ENCODE assay signal across 8 cellular contexts in the genomic region with DNA sequence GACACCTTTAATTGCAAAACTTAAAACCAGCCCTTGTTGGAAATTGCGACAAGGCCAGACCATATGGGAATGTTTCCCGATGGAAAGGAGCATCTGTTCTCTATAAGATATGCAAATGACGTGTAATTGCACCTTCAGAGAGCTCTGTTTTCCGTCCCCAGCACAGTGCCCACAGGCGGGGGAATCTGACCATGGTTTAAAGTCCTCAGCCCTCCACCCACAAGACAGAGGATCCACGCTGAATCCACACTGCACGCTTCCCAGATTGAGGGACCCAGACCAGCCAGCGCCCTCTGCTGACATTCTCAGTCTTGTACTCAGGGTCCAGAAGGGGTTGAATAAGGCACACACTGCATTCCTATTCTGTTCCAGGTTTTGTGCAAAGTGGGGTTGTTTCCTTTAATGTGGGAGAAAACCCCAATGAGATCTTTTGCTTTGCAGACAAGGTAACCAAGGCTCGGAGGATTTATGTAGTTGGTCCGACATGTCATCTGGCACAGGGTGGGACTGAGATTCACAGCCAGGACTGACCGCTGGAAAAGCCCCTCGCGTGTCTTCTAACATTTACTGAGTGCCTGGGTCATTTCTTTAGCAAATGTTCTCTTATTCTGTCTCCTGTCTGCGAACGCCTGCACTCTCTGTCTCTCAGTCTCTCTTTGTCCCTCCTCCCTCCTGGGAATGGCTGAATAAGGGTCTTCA.
A peak's percentile ranks its signal among the peaks of the same experiment; 100 is the strongest.
DNase-seq lines count a peak whose midpoint lies in the region.

No MANE protein-coding gene starts in this region.

- no peaks in the 10 kb centered on the region for H3K9me3 Mint-ChIP-seq in activated naive CD4-positive, alpha-beta T cell treated with anti-CD3 and anti-CD28 coated beads, Interleukin-2, amount 10 ng/mL, durations not matched to agents 7 days and 5 days

- CTCF ChIA-PET in activated naive CD4-positive, alpha-beta T cell treated with anti-CD3 and anti-CD28 coated beads, Interleukin-2, amount 10 ng/mL, durations not matched to agents 7 days and 5 days (lab: Charles Lee) = interaction anchor here (0.9 to 3.2 kb wide), 5 partner anchors 11 to 215 kb away, joined by 3 to 24 read pairs (median 3); no protein-coding TSS in a partner anchor

- no peaks in the 10 kb centered on the region for H3K4me1 Mint-ChIP-seq in activated naive CD4-positive, alpha-beta T cell treated with anti-CD3 and anti-CD28 coated beads, Interleukin-2, amount 10 ng/mL, durations not matched to agents 7 days and 5 days

- peak; percentile 21 for DNase-seq in NCI-H1436 (lab: John Stamatoyannopoulos, UW)
- DNase-seq in NCI-H1436 treated with DMSO at 0.1 percent for 48 hours (lab: John Stamatoyannopoulos, UW) = no peak
- peak; percentile 16 for DNase-seq in NCI-H2227 treated with DMSO at 0.1 percent for 48 hours (lab: John Stamatoyannopoulos, UW)
- DNase-seq in activated naive CD4-positive, alpha-beta T cell treated with anti-CD3 and anti-CD28 coated beads, Interleukin-2, amount 10 ng/mL, durations not matched to agents 7 days and 5 days = peak; percentile 56
- peak; percentile 44 for DNase-seq in glomerular visceral epithelial cell (ENCODE audit: extremely low spot score)
- peak; percentile 55 for DNase-seq in pons (ENCODE audit: low spot score)
- no peak for DNase-seq in T1000 (lab: John Stamatoyannopoulos, UW)
- no peak for DNase-seq in activated CD8-positive, alpha-beta memory T cell treated with anti-CD3 and anti-CD28 coated beads, Interleukin-2, amount 50 U/mL, for 48 hours

- peaks cover 30% of the 10 kb centered on the region for H3K27me3 Mint-ChIP-seq in activated naive CD4-positive, alpha-beta T cell treated with anti-CD3 and anti-CD28 coated beads, Interleukin-2, amount 10 ng/mL, durations not matched to agents 7 days and 5 days

- no peak overlapping the region for H3K27ac Mint-ChIP-seq in activated naive CD4-positive, alpha-beta T cell treated with anti-CD3 and anti-CD28 coated beads, Interleukin-2, amount 10 ng/mL, durations not matched to agents 7 days and 5 days

- H3K36me3 Mint-ChIP-seq in activated naive CD4-positive, alpha-beta T cell treated with anti-CD3 and anti-CD28 coated beads, Interleukin-2, amount 10 ng/mL, durations not matched to agents 7 days and 5 days = no peaks in the 10 kb centered on the region

- H3K4me3 Mint-ChIP-seq in activated naive CD4-positive, alpha-beta T cell treated with anti-CD3 and anti-CD28 coated beads, Interleukin-2, amount 10 ng/mL, durations not matched to agents 7 days and 5 days = no peak overlapping the region

Comparison
In these comparisons a context has a peak if more than half of its experiments do, and no peak if none do; other contexts are left out.
1. DNase-seq: peak in NCI-H1436 (single experiment), NCI-H2227 treated with DMSO at 0.1 percent for 48 hours (single experiment), activated naive CD4-positive, alpha-beta T cell treated with anti-CD3 and anti-CD28 coated beads, Interleukin-2, amount 10 ng/mL, durations not matched to agents 7 days and 5 days (single experiment), glomerular visceral epithelial cell (single experiment) and pons (single experiment); none in NCI-H1436 treated with DMSO at 0.1 percent for 48 hours (single experiment), T1000 (single experiment) and activated CD8-positive, alpha-beta memory T cell treated with anti-CD3 and anti-CD28 coated beads, Interleukin-2, amount 50 U/mL, for 48 hours (single experiment).